1 cellular context compared by ENCODE assay signal in genomic region chr5:38516649-38517048, GRCh38. TPM values are rescaled to one million over a fixed set of nuclear protein-coding genes. Genes with fewer than 3 reads are reported as not detected.
"Had no signal": no experiment of that assay in that cellular context is flagged by ENCODE, and none has a peak within 500 bp of the region (broad histone marks: within the 10 kb centered on the region; RNA-seq: fewer than 3 reads in every experiment).

No MANE protein-coding gene starts in this region.

RNA-seq across cellular contexts. Expression of gene LIFR, which starts 39.8 kb away (rescaled TPM):
- polyA plus RNA-seq: IgD-negative memory B cell had no signal
